8 cellular contexts compared by ENCODE assay signal in the genomic region with DNA sequence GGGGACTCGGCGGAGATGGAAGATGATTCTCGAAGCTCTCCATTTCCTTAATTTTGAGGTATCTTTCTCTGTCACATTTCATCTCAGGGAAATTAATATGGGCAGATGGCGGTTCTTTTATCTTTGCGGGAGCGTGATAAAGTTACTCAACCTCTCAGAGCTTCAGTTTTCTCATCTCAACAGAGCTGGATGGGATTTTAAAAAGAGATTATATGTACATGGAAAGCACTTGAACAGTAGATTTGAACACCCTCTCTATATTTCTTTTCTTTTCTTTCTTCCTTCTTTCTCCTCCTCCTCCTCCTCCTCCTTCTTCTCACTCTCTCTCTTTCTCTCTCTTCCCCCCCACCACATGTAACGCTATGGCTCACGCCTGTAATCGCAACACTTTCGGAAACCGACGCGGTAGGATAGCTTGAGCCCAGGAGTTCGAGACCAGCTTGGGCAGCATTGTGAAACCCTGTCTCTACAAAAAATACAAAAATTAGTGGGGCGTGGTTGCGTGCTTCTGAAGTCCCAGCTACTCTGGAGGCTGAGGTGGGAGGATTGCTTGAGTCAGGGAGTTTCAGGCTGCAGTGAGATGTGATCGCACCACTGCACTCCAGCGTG. TPM values are rescaled to one million over a fixed set of nuclear protein-coding genes. Genes with fewer than 3 reads are reported as not detected.
A peak's percentile ranks its signal among the peaks of the same experiment; 100 is the strongest.
DNase-seq lines count a peak whose midpoint lies in the region; ATAC-seq and TF ChIP-seq lines count a peak whose summit lies in the region.

No MANE protein-coding gene starts in this region.

- peak overlapping the region; percentile 54 to 56 for H3K4me3 ChIP-seq in Panc1 (ENCODE audit: low read depth in 2 of 2, low read length in 2 of 2)
- peak overlapping the region; percentile 27 to 32 for H3K4me3 ChIP-seq in prostate gland
- peak overlapping the region in 1 of 2 donors; percentile 28 for H3K4me3 ChIP-seq in body of pancreas

- H3K36me3 Mint-ChIP-seq in endothelial cell (ENCODE audit: low read depth, unreplicated experiment): no peaks in the 10 kb centered on the region

- intact Hi-C loops in Panc1 (cut with micrococcal nuclease; ENCODE audit: unreplicated experiment) (no loop called here), prostate gland (cut with DNase I) (loop anchor here (10.0 kb wide), 1 partner anchor 291 kb away; no protein-coding TSS in a partner anchor), body of pancreas (cut with DNase I) (no loop called here)

- H3K9me3 ChIP-seq in Panc1 (ENCODE audit: control insufficient read depth, insufficient read depth, low read depth, low read length) (no peaks in the 10 kb centered on the region), prostate gland (no peaks in the 10 kb centered on the region), body of pancreas (no peaks in the 10 kb centered on the region)

- peaks cover 6% of the 10 kb centered on the region for H3K27me3 Mint-ChIP-seq in endothelial cell (ENCODE audit: unreplicated experiment)

- POLR2A ChIA-PET in Panc1 (lab: Charles Lee): no interaction called here

- in situ Hi-C loops in Panc1 (cut with HindIII; ENCODE audit: low pct_unique_long_range_greater_than_20kb, low sequenced_read_pairs): no loop called here

- TF ChIP-seq POLR2A in prostate gland (IDR thresholded peaks at IDR 0.05) (no peak), body of pancreas (IDR thresholded peaks at IDR 0.05) (no peak)

- peaks cover 14% of the 10 kb centered on the region for H3K4me1 Mint-ChIP-seq in endothelial cell (ENCODE audit: unreplicated experiment)

- BruUV-seq in Panc1 (replicated peaks; lab: Mats Ljungman, UMichigan): no TSS peak

- 0 out of 2 replicates have a peak, but pooled peaks have one; percentile 23 for ATAC-seq in Panc1
- ATAC-seq in body of pancreas: no peak
- no peak for ATAC-seq in HG03097 (IDR thresholded peaks at IDR 0.05; ENCODE audit: low FRiP score, unreplicated experiment)

- DNase-seq in NCI-H82 (lab: John Stamatoyannopoulos, UW) (peak; percentile 20), NCI-H82 treated with DMSO at 0.1 percent for 48 hours (lab: John Stamatoyannopoulos, UW; ENCODE audit: unreplicated experiment) (no peak), Panc1 (ENCODE audit: low read depth, low spot score) (no peak), endothelial cell (ENCODE audit: low spot score) (no peak), prostate gland (ENCODE audit: low spot score) (no peak), GM10266 (ENCODE audit: extremely low spot score) (no peak), body of pancreas (no peak)

- WGBS in prostate gland: 25% methylated on average over 18 of the region's 18 CpGs
- 21 to 29% methylated on average over 18 of the region's 18 CpGs for WGBS in body of pancreas, 2 donors

- no peak for TF ChIP-seq CTCF in Panc1 (IDR thresholded peaks at IDR 0.05)
- TF ChIP-seq CTCF in endothelial cell (IDR thresholded peaks at IDR 0.05; ENCODE audit: unreplicated experiment): no peak
- no peak for TF ChIP-seq CTCF in prostate gland (IDR thresholded peaks at IDR 0.05)
- no peak for TF ChIP-seq CTCF in GM10266 (IDR thresholded peaks at IDR 0.05; ENCODE audit: control insufficient read depth, insufficient read depth, low read depth, missing control alignments)
- no peak for TF ChIP-seq CTCF in body of pancreas (IDR thresholded peaks at IDR 0.05)

- no peaks in the 10 kb centered on the region for H3K9me3 Mint-ChIP-seq in endothelial cell (ENCODE audit: unreplicated experiment)

- H3K27me3 ChIP-seq in Panc1 (ENCODE audit: control insufficient read depth, insufficient read depth, low read length): no peaks in the 10 kb centered on the region
- no peaks in the 10 kb centered on the region for H3K27me3 ChIP-seq in prostate gland (replicated peaks; ENCODE audit: insufficient read depth)
- H3K27me3 ChIP-seq in body of pancreas: peaks cover 0 to 7% of the 10 kb centered on the region in 2 donors

- H3K27ac ChIP-seq in Panc1 (ENCODE audit: low read length) (peak overlapping the region; percentile 42), prostate gland (no peak overlapping the region), body of pancreas (no peak overlapping the region)

- H3K36me3 ChIP-seq in Panc1 (ENCODE audit: control insufficient read depth, insufficient read depth, low read length) (no peaks in the 10 kb centered on the region; the same call in 1 of the 2 replicates), prostate gland (no peaks in the 10 kb centered on the region), body of pancreas (replicated peaks in 1 of 2; ENCODE audit: insufficient read depth in 1 of 2, low read depth in 2 of 2) (no peaks in the 10 kb centered on the region)

- peak overlapping the region; percentile 57 for H3K27ac Mint-ChIP-seq in endothelial cell (ENCODE audit: unreplicated experiment)

- CTCF ChIA-PET in Panc1 (lab: Charles Lee): no interaction called here

- H3K4me1 ChIP-seq in Panc1 (ENCODE audit: control insufficient read depth, insufficient read depth, low read length) (no peaks in the 10 kb centered on the region), prostate gland (replicated peaks) (peaks cover 3% of the 10 kb centered on the region), body of pancreas (peaks cover 16% of the 10 kb centered on the region)

- peak overlapping the region; percentile 89 for H3K4me3 Mint-ChIP-seq in endothelial cell (ENCODE audit: unreplicated experiment)

RNA-seq across cellular contexts. Expression of a gene that starts 0.6 kb away (rescaled TPM):
- total RNA-seq in Panc1 (2021; ENCODE audit: unreplicated experiment) (4.0 TPM), endothelial cell (ENCODE audit: unreplicated experiment) (29.1 TPM), prostate gland (1 to 10 TPM; 2.7 to 4.0 TPM), body of pancreas (not detected)
- 5.8 TPM for polyA plus RNA-seq in Panc1 (2012; ENCODE audit: insufficient read length)
